ENCODE assay signal across 8 cellular contexts in genomic region chr9:85258823-85259370, GRCh38.
DNase-seq lines count a peak whose midpoint lies in the region; ATAC-seq, FAIRE-seq and TF ChIP-seq lines count a peak whose summit lies in the region.

No MANE protein-coding gene starts in this region.

- POLR2A ChIA-PET in endothelial cell of umbilical vein (lab: Charles Lee) = no interaction called here

- no peak for TF ChIP-seq POLR2A in endothelial cell of umbilical vein (IDR thresholded peaks at IDR 0.05; ENCODE audit: low read depth, low read length)

- H3K23ac ChIP-seq in mesenchymal stem cell (ENCODE audit: low read length in 2 of 2) = no peak overlapping the region

- no peak overlapping the region for H4K8ac ChIP-seq in mesenchymal stem cell (ENCODE audit: low read length)

- intact Hi-C loops in endothelial cell of umbilical vein (cut with micrococcal nuclease) = loop anchor here (1.0 to 10.0 kb wide), 6 partner anchors 154 to 862 kb away; partner anchors contain the start of gene NTRK2

- no peak overlapping the region for H2BK120ac ChIP-seq in mesenchymal stem cell (ENCODE audit: low read depth, low read length)

- no peak overlapping the region for H2BK12ac ChIP-seq in mesenchymal stem cell (ENCODE audit: low read length in 2 of 2)

- H3K27me3 ChIP-seq in BE2C (no peaks in the 10 kb centered on the region), OCI-LY3 (ENCODE audit: low read depth, low read length) (peaks cover 6% of the 10 kb centered on the region; the same call in 1 of the 2 replicates), endothelial cell of umbilical vein (ENCODE audit: control insufficient read depth in 2 of 2, insufficient read depth in 2 of 2, low read length in 2 of 2) (peaks cover 0 to 4% of the 10 kb centered on the region in 2 experiments), mesenchymal stem cell (ENCODE audit: control insufficient read depth in 1 of 2, insufficient read depth in 1 of 2, low read length in 2 of 2) (peaks cover 0 to 17% of the 10 kb centered on the region in 2 experiments)

- no peak overlapping the region for H2BK5ac ChIP-seq in mesenchymal stem cell (ENCODE audit: low read depth, low read length, poor library complexity, severe bottlenecking)

- peak overlapping the region; percentile 61 for H4K91ac ChIP-seq in mesenchymal stem cell (ENCODE audit: low read length)

- H3K4ac ChIP-seq in mesenchymal stem cell (ENCODE audit: low read depth in 1 of 2, low read length in 2 of 2) = no peak overlapping the region

- H3K4me3 ChIP-seq in BE2C (ENCODE audit: low read depth, low read length) (no peak overlapping the region), OCI-LY3 (ENCODE audit: low read length) (peak overlapping the region; percentile 77), endothelial cell of umbilical vein (replicated peaks in 1 of 3; ENCODE audit: insufficient read depth in 1 of 3, low read depth in 1 of 3, low read length in 3 of 3) (peak overlapping the region in 1 of 3 experiments; percentile 41), mesenchymal stem cell (ENCODE audit: insufficient read depth in 1 of 2, low read depth in 1 of 2, low read length in 2 of 2) (peak overlapping the region in 1 of 2 experiments; percentile 66)

- H3K4me1 ChIP-seq in BE2C (no peaks in the 10 kb centered on the region), OCI-LY3 (ENCODE audit: low read length) (peaks cover 14% of the 10 kb centered on the region), endothelial cell of umbilical vein (ENCODE audit: control insufficient read depth, extremely low read depth, insufficient read depth, low read length) (peaks cover 15% of the 10 kb centered on the region), mesenchymal stem cell (ENCODE audit: control insufficient read depth, insufficient read depth, low read depth, low read length) (peaks cover 4% of the 10 kb centered on the region)

- FAIRE-seq in endothelial cell of umbilical vein (lab: Jason Lieb, UNC) = peak; percentile 83

- TF ChIP-seq CTCF in BE2C (IDR thresholded peaks at IDR 0.05; ENCODE audit: low read depth, low read length) = peak; percentile 72
- peak; percentile 73 for TF ChIP-seq CTCF in GM13977 (IDR thresholded peaks at IDR 0.05; ENCODE audit: extremely low read depth, insufficient read depth, missing control alignments)
- peak; percentile 88 for TF ChIP-seq CTCF in OCI-LY3 (IDR thresholded peaks at IDR 0.05; ENCODE audit: low read depth, low read length)
- TF ChIP-seq CTCF in endothelial cell of umbilical vein (IDR thresholded peaks at IDR 0.05; ENCODE audit: extremely low read depth in 1 of 2, insufficient read depth in 1 of 2, low read depth in 1 of 2, low read length in 2 of 2) = peak; percentile 69 to 82
- no peak for TF ChIP-seq CTCF in omental fat pad (IDR thresholded peaks at IDR 0.05)

- H3K4me2 ChIP-seq in OCI-LY3 (ENCODE audit: low read length) (peak overlapping the region; percentile 97), endothelial cell of umbilical vein (ENCODE audit: insufficient read depth, low read length) (peak overlapping the region; percentile 75), mesenchymal stem cell (ENCODE audit: low read length, poor library complexity, severe bottlenecking) (no peak overlapping the region)

- BruUV-seq in endothelial cell of umbilical vein (replicated peaks; lab: Mats Ljungman, UMichigan) = no TSS peak

- H3K18ac ChIP-seq in mesenchymal stem cell (ENCODE audit: low read depth in 1 of 2, low read length in 2 of 2) = peak overlapping the region in 1 of 2 experiments; percentile 50

- H4K20me1 ChIP-seq in OCI-LY3 (ENCODE audit: insufficient read depth, low read length) (no peaks in the 10 kb centered on the region), endothelial cell of umbilical vein (replicated peaks; ENCODE audit: control insufficient read depth, extremely low read depth, insufficient read depth, low read length) (no peaks in the 10 kb centered on the region)

- H3K36me3 ChIP-seq in BE2C = no peaks in the 10 kb centered on the region
- no peaks in the 10 kb centered on the region for H3K36me3 ChIP-seq in OCI-LY3 (replicated peaks; ENCODE audit: low read depth, low read length)
- no peaks in the 10 kb centered on the region for H3K36me3 ChIP-seq in endothelial cell of umbilical vein (ENCODE audit: control insufficient read depth in 2 of 2, extremely low read depth in 1 of 2, insufficient read depth in 2 of 2, low read length in 2 of 2)
- H3K36me3 ChIP-seq in mesenchymal stem cell (ENCODE audit: control insufficient read depth in 1 of 2, insufficient read depth in 2 of 2, low read depth in 1 of 2, low read length in 2 of 2) = no peaks in the 10 kb centered on the region

- H3K9ac ChIP-seq in OCI-LY3 (ENCODE audit: low read length) (peak overlapping the region; percentile 28; the same call in 1 of the 2 replicates), endothelial cell of umbilical vein (replicated peaks; ENCODE audit: extremely low read depth, insufficient read depth, low read length) (peak overlapping the region; percentile 21), mesenchymal stem cell (ENCODE audit: low read length) (peak overlapping the region; percentile 68)

- H3K14ac ChIP-seq in mesenchymal stem cell (ENCODE audit: low read length in 2 of 2) = no peak overlapping the region

- ATAC-seq in omental fat pad (ENCODE audit: low FRiP score) (no peak), HG03108 (IDR thresholded peaks at IDR 0.05; ENCODE audit: unreplicated experiment) (no peak)

- H3K79me1 ChIP-seq in mesenchymal stem cell (replicated peaks; ENCODE audit: low read length, poor library complexity, severe bottlenecking) = no peaks in the 10 kb centered on the region

- peak; percentile 63 for DNase-seq in BE2C
- peak; percentile 62 for DNase-seq in GM13977 (ENCODE audit: low spot score)
- DNase-seq in HK-2 (ENCODE audit: unreplicated experiment) = peak; percentile 10
- DNase-seq in endothelial cell of umbilical vein (ENCODE audit: low read depth, low spot score) = peak; percentile 80
- peak; percentile 88 for DNase-seq in mesenchymal stem cell
- DNase-seq in omental fat pad (ENCODE audit: low spot score) = no peak

- H2AFZ ChIP-seq in OCI-LY3 (ENCODE audit: low read depth, low read length) (peak overlapping the region; percentile 89; the same call in 1 of the 2 replicates), endothelial cell of umbilical vein (ENCODE audit: low read depth, low read length) (peak overlapping the region; percentile 66), mesenchymal stem cell (ENCODE audit: low read depth, low read length) (no peak overlapping the region)

- no peak overlapping the region for H2AK5ac ChIP-seq in mesenchymal stem cell (ENCODE audit: low read length, severe bottlenecking)

- dilution Hi-C loops in endothelial cell of umbilical vein (cut with MboI; ENCODE audit: extremely low pct_ligation_motif_present, low sequenced_read_pairs) = no loop called here

- H3K9me1 ChIP-seq in endothelial cell of umbilical vein (replicated peaks; ENCODE audit: control insufficient read depth, extremely low read depth, insufficient read depth, low read length) = no peaks in the 10 kb centered on the region

- in situ Hi-C loops in GM13977 (cut with MboI; ENCODE audit: low pct_unique_long_range_greater_than_20kb, low sequenced_read_pairs, unreplicated experiment) = no loop called here

- WGBS in mesenchymal stem cell = 7% methylated on average over 10 of the region's 10 CpGs

- H3K9me3 ChIP-seq in BE2C (no peaks in the 10 kb centered on the region), OCI-LY3 (ENCODE audit: insufficient read depth, low read length) (no peaks in the 10 kb centered on the region), endothelial cell of umbilical vein (replicated peaks; ENCODE audit: control insufficient read depth, insufficient read depth, low read length) (no peaks in the 10 kb centered on the region), mesenchymal stem cell (ENCODE audit: control insufficient read depth, low read length) (no peaks in the 10 kb centered on the region)

- no peak overlapping the region for H3K27ac ChIP-seq in OCI-LY3 (ENCODE audit: low read length)
- peak overlapping the region; percentile 27 for H3K27ac ChIP-seq in endothelial cell of umbilical vein (ENCODE audit: insufficient read depth, low read depth, low read length)
- H3K27ac ChIP-seq in mesenchymal stem cell (ENCODE audit: low read length, poor library complexity, severe bottlenecking) = no peak overlapping the region

- H3K79me2 ChIP-seq in OCI-LY3 (ENCODE audit: low read length) (no peaks in the 10 kb centered on the region), endothelial cell of umbilical vein (ENCODE audit: control insufficient read depth, insufficient read depth, low read length) (no peaks in the 10 kb centered on the region)

- no peak overlapping the region for H2BK15ac ChIP-seq in mesenchymal stem cell (ENCODE audit: low read depth, poor library complexity, severe bottlenecking)

- CTCF ChIA-PET in endothelial cell of umbilical vein (lab: Charles Lee) = interaction anchor here (0.5 to 3.0 kb wide), 37 partner anchors 10 to 862 kb away, joined by 3 to 69 read pairs (median 3); no protein-coding TSS in a partner anchor

TF ChIP-seq in endothelial cell of umbilical vein, 7 proteins besides CTCF, POLR2A, EP300 and RAD21:
- TF ChIP-seq MYC (IDR thresholded peaks at IDR 0.05; ENCODE audit: low read depth, low read length) = peak; percentile 21
- TF ChIP-seq FOS (IDR thresholded peaks at IDR 0.05; ENCODE audit: borderline replicate concordance, insufficient read depth, low read length) = peak; percentile 81
- no peak for TF ChIP-seq EZH2 (IDR thresholded peaks at IDR 0.05; ENCODE audit: borderline replicate concordance, low read depth, low read length, severe bottlenecking)
- no peak for TF ChIP-seq MAX (IDR thresholded peaks at IDR 0.05; ENCODE audit: insufficient read depth, insufficient read length)
- TF ChIP-seq JUN (IDR thresholded peaks at IDR 0.05; ENCODE audit: borderline replicate concordance, insufficient read depth, insufficient read length, low read depth) = peak; percentile 68
- TF ChIP-seq GATA2 (IDR thresholded peaks at IDR 0.05; ENCODE audit: insufficient read depth, insufficient read length, low read depth, low read length) = no peak
- no peak for TF ChIP-seq POLR2AphosphoS5 (IDR thresholded peaks at IDR 0.05; ENCODE audit: insufficient read depth, low read depth, low read length)

Comparison
In these comparisons a context has a peak if more than half of its experiments do, and no peak if none do; other contexts are left out.
1. CTCF ChIP-seq: peak in BE2C (single experiment), GM13977 (single experiment), OCI-LY3 (single experiment) and endothelial cell of umbilical vein (2 of 2); none in omental fat pad (0 of 3).
2. Peak in every context shown above with its lines, with median percentiles within 50 percentile points of each other: H3K9ac ChIP-seq.